2 cellular contexts compared by ENCODE assay signal in the genomic region with DNA sequence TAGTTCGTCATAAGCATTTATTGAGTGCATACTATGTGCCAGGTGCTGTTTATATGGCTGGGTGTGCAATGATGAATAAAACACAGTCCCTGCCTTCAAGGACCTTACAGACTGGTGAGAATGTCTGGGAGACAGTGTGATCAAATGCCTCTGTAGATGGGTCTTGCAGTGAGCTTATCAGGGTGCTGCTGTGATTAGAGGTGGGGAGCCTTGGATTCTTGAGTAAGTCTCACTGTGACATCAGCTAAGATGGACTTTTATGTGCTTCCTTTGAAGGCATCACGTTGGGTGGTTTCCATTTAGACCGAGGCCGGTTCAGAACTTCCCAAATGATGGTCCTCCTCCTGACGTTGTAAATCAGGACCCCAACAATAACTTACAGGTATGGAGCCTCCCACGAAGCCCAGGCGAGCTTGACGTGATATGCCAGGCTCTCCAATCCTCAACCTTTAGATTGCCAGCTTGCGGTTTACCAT.
TF ChIP-seq lines count a peak whose summit lies in the region.

No MANE protein-coding gene starts in this region.

TF ChIP-seq in HepG2, 621 proteins besides CTCF, POLR2A, EP300 and RAD21 (continues in another document):
- TF ChIP-seq, protein P1, sequence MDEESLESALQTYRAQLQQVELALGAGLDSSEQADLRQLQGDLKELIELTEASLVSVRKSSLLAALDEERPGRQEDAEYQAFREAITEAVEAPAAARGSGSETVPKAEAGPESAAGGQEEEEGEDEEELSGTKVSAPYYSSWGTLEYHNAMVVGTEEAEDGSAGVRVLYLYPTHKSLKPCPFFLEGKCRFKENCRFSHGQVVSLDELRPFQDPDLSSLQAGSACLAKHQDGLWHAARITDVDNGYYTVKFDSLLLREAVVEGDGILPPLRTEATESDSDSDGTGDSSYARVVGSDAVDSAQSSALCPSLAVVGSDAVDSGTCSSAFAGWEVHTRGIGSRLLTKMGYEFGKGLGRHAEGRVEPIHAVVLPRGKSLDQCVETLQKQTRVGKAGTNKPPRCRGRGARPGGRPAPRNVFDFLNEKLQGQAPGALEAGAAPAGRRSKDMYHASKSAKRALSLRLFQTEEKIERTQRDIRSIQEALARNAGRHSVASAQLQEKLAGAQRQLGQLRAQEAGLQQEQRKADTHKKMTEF (CRISPR knock-in tag; IDR thresholded peaks at IDR 0.05) = 0 out of 2 replicates have a peak, but pooled peaks have one; percentile 33
- TF ChIP-seq RBFOX2 (IDR thresholded peaks at IDR 0.05; ENCODE audit: low read depth, low read length) (peak; percentile 57), POLR2AphosphoS5 (IDR thresholded peaks at IDR 0.05; ENCODE audit: low read depth, low read length) (peak; percentile 44; the same call in 1 of the 2 replicates), SRSF4 (IDR thresholded peaks at IDR 0.05; ENCODE audit: low read depth, low read length, poor library complexity, severe bottlenecking) (peak; percentile 82), XBP1 (CRISPR knock-in tag; IDR thresholded peaks at IDR 0.05) (no peak), POLR2G (IDR thresholded peaks at IDR 0.05; ENCODE audit: low read depth, low read length) (peak; percentile 74; the same call in 1 of the 2 replicates), ZNF749 (CRISPR knock-in tag; IDR thresholded peaks at IDR 0.05; ENCODE audit: borderline replicate concordance) (no peak), ZNF10 (CRISPR knock-in tag; IDR thresholded peaks at IDR 0.05; ENCODE audit: borderline replicate concordance, low read depth) (no peak), SMC3 (IDR thresholded peaks at IDR 0.05; ENCODE audit: low read length) (no peak), NPAS2 (CRISPR knock-in tag; IDR thresholded peaks at IDR 0.05; ENCODE audit: borderline replicate concordance) (no peak), ZNF121 (CRISPR knock-in tag; IDR thresholded peaks at IDR 0.05) (no peak), NFE2 (CRISPR knock-in tag; IDR thresholded peaks at IDR 0.05) (no peak), JUND (CRISPR knock-in tag; IDR thresholded peaks at IDR 0.05) (no peak), REPIN1 (CRISPR knock-in tag; IDR thresholded peaks at IDR 0.05; ENCODE audit: borderline replicate concordance, low read depth) (no peak), RBM22 (optimal IDR thresholded peaks at IDR 0.05; ENCODE audit: low read length) (peak; percentile 82), MAFF (IDR thresholded peaks at IDR 0.05; ENCODE audit: low read depth, low read length) (0 out of 2 replicates have a peak, but pooled peaks have one; percentile 9), CCDC6 (CRISPR knock-in tag; IDR thresholded peaks at IDR 0.05) (no peak), POLR2AphosphoS2 (IDR thresholded peaks at IDR 0.05; ENCODE audit: low read depth, low read length) (peak; percentile 89), YEATS2 (CRISPR knock-in tag; IDR thresholded peaks at IDR 0.05; ENCODE audit: borderline replicate concordance) (no peak)
- TF ChIP-seq, protein P2, sequence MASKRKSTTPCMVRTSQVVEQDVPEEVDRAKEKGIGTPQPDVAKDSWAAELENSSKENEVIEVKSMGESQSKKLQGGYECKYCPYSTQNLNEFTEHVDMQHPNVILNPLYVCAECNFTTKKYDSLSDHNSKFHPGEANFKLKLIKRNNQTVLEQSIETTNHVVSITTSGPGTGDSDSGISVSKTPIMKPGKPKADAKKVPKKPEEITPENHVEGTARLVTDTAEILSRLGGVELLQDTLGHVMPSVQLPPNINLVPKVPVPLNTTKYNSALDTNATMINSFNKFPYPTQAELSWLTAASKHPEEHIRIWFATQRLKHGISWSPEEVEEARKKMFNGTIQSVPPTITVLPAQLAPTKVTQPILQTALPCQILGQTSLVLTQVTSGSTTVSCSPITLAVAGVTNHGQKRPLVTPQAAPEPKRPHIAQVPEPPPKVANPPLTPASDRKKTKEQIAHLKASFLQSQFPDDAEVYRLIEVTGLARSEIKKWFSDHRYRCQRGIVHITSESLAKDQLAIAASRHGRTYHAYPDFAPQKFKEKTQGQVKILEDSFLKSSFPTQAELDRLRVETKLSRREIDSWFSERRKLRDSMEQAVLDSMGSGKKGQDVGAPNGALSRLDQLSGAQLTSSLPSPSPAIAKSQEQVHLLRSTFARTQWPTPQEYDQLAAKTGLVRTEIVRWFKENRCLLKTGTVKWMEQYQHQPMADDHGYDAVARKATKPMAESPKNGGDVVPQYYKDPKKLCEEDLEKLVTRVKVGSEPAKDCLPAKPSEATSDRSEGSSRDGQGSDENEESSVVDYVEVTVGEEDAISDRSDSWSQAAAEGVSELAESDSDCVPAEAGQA (IDR thresholded peaks at IDR 0.05; ENCODE audit: low read depth) = no peak
- TF ChIP-seq, protein P2 (CRISPR knock-in tag; IDR thresholded peaks at IDR 0.05; ENCODE audit: borderline replicate concordance) = no peak
- TF ChIP-seq, protein P3, sequence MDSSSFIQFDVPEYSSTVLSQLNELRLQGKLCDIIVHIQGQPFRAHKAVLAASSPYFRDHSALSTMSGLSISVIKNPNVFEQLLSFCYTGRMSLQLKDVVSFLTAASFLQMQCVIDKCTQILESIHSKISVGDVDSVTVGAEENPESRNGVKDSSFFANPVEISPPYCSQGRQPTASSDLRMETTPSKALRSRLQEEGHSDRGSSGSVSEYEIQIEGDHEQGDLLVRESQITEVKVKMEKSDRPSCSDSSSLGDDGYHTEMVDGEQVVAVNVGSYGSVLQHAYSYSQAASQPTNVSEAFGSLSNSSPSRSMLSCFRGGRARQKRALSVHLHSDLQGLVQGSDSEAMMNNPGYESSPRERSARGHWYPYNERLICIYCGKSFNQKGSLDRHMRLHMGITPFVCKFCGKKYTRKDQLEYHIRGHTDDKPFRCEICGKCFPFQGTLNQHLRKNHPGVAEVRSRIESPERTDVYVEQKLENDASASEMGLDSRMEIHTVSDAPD (CRISPR knock-in tag; IDR thresholded peaks at IDR 0.05) = no peak
- TF ChIP-seq, protein P4, sequence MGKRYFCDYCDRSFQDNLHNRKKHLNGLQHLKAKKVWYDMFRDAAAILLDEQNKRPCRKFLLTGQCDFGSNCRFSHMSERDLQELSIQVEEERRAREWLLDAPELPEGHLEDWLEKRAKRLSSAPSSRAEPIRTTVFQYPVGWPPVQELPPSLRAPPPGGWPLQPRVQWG (CRISPR knock-in tag; IDR thresholded peaks at IDR 0.05; ENCODE audit: borderline replicate concordance, low read depth) = no peak

TF ChIP-seq in HEK293, 187 proteins besides CTCF, POLR2A, EP300 and RAD21:
- TF ChIP-seq KLF8 (tag by site-specific recombination; IDR thresholded peaks at IDR 0.05) (no peak), ZIC2 (tag by site-specific recombination; IDR thresholded peaks at IDR 0.05) (peak; percentile 87), ZNF202 (tag by site-specific recombination; IDR thresholded peaks at IDR 0.05; ENCODE audit: borderline replicate concordance) (no peak), SCRT2 (tag by site-specific recombination; IDR thresholded peaks at IDR 0.05) (no peak), ZNF544 (tag by site-specific recombination; IDR thresholded peaks at IDR 0.05) (no peak), ZNF777 (tag by site-specific recombination; IDR thresholded peaks at IDR 0.05; ENCODE audit: borderline replicate concordance) (no peak), ZNF664 (tag by site-specific recombination; IDR thresholded peaks at IDR 0.05) (peak; percentile 83), ZNF521 (tag by site-specific recombination; IDR thresholded peaks at IDR 0.05) (no peak), ZNF16 (tag by site-specific recombination; IDR thresholded peaks at IDR 0.05; ENCODE audit: low read depth) (no peak), EGR2 (tag by site-specific recombination; IDR thresholded peaks at IDR 0.05; ENCODE audit: low read depth) (no peak), ZNF184 (tag by site-specific recombination; IDR thresholded peaks at IDR 0.05) (no peak)
- TF ChIP-seq, protein P5, sequence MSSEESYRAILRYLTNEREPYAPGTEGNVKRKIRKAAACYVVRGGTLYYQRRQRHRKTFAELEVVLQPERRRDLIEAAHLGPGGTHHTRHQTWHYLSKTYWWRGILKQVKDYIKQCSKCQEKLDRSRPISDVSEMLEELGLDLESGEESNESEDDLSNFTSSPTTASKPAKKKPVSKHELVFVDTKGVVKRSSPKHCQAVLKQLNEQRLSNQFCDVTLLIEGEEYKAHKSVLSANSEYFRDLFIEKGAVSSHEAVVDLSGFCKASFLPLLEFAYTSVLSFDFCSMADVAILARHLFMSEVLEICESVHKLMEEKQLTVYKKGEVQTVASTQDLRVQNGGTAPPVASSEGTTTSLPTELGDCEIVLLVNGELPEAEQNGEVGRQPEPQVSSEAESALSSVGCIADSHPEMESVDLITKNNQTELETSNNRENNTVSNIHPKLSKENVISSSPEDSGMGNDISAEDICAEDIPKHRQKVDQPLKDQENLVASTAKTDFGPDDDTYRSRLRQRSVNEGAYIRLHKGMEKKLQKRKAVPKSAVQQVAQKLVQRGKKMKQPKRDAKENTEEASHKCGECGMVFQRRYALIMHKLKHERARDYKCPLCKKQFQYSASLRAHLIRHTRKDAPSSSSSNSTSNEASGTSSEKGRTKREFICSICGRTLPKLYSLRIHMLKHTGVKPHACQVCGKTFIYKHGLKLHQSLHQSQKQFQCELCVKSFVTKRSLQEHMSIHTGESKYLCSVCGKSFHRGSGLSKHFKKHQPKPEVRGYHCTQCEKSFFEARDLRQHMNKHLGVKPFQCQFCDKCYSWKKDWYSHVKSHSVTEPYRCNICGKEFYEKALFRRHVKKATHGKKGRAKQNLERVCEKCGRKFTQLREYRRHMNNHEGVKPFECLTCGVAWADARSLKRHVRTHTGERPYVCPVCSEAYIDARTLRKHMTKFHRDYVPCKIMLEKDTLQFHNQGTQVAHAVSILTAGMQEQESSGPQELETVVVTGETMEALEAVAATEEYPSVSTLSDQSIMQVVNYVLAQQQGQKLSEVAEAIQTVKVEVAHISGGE (tag by site-specific recombination; conservative IDR thresholded peaks at IDR 0.05; ENCODE audit: low read depth) = no peak
- TF ChIP-seq, protein P6, sequence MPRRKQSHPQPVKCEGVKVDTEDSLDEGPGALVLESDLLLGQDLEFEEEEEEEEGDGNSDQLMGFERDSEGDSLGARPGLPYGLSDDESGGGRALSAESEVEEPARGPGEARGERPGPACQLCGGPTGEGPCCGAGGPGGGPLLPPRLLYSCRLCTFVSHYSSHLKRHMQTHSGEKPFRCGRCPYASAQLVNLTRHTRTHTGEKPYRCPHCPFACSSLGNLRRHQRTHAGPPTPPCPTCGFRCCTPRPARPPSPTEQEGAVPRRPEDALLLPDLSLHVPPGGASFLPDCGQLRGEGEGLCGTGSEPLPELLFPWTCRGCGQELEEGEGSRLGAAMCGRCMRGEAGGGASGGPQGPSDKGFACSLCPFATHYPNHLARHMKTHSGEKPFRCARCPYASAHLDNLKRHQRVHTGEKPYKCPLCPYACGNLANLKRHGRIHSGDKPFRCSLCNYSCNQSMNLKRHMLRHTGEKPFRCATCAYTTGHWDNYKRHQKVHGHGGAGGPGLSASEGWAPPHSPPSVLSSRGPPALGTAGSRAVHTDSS (tag by site-specific recombination; IDR thresholded peaks at IDR 0.05) = no peak
TF ChIP-seq in HEK293: peak in this region for 2.
